Comparison of ENCODE assay signal across 25 cellular contexts in the genomic region with DNA sequence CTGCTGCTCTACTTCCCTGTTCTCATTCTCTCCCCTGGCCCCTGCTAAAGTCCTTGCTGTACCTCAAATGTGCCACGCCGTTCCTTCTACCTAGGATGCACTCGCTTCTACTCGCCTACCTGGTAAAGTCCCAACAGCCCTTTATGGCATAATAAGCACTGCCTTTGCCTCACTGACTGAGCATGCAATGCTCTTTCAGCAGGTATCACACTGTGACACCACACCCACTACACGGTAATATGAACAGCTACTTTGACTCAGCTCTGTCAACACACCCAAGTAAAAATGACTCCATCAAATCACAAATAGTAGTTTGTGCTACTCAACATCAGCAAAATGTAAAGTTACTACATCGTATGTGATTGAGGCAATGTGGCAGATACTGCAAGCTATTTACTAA. TPM values are rescaled to one million over a fixed set of nuclear protein-coding genes. Genes with fewer than 3 reads are reported as not detected.
DNase-seq lines count a peak whose midpoint lies in the region; ATAC-seq, FAIRE-seq and TF ChIP-seq lines count a peak whose summit lies in the region.
"Had no signal": no experiment of that assay in that cellular context is flagged by ENCODE, and none has a peak within 500 bp of the region (broad histone marks: within the 10 kb centered on the region; RNA-seq: fewer than 3 reads in every experiment).

No MANE protein-coding gene starts in this region.

- ATAC-seq in CD8-positive, alpha-beta T cell: no peak
- ATAC-seq in PC-3 (peak; percentile 53), mucosa of descending colon (peak; percentile 89)
- no peak for ATAC-seq in activated T-cell treated with anti-CD3 and anti-CD28 coated beads, Interleukin-2, amount 50 U/mL, for 72 hours (replicated peaks in 1 of 2)
- ATAC-seq: Right ventricle myocardium inferior, SK-N-SH treated with all-trans-retinoic acid at 6 μM for 48 hours had no signal

- no peak for TF ChIP-seq CTCF in CD8-positive, alpha-beta T cell (IDR thresholded peaks at IDR 0.05)
- TF ChIP-seq CTCF in PC-3 (conservative IDR thresholded peaks at IDR 0.05; ENCODE audit: low read depth, low read length): no peak
- TF ChIP-seq CTCF in mucosa of descending colon (IDR thresholded peaks at IDR 0.05): no peak

- H4K20me1 ChIP-seq in PC-3 (ENCODE audit: low read length): no peaks in the 10 kb centered on the region
- H4K20me1 ChIP-seq: BLaER1 had no signal

- CTCF ChIA-PET in CD8-positive, alpha-beta T cell (lab: Charles Lee): interaction anchor here (1.3 kb wide), 1 partner anchor 64 kb away, joined by 3 read pairs; no protein-coding TSS in a partner anchor
- CTCF ChIA-PET in PC-3 (lab: Charles Lee): no interaction called here

- H3K27ac Mint-ChIP-seq in CD8-positive, alpha-beta T cell: peak overlapping the region; percentile 16
- no peak overlapping the region for H3K27ac Mint-ChIP-seq in activated T-cell treated with anti-CD3 and anti-CD28 coated beads, Interleukin-2, amount 50 U/mL, for 72 hours

- DNase-seq in CD8-positive, alpha-beta T cell: no peak
- DNase-seq in PC-3: peak; percentile 47
- peak; percentile 24 for DNase-seq in epithelial cell of prostate (ENCODE audit: low read depth, low spot score)
- DNase-seq in mucosa of descending colon: peak in 1 of 3 donors; percentile 31
- DNase-seq in GM12892 (ENCODE audit: insufficient read length): no peak
- no peak for DNase-seq in DMS53 (lab: John Stamatoyannopoulos, UW)
- no peak for DNase-seq in activated T-cell treated with anti-CD3 and anti-CD28 coated beads, Interleukin-2, amount 50 U/mL, for 1 hour
- DNase-seq in activated T-cell treated with anti-CD3 and anti-CD28 coated beads, Interleukin-2, amount 50 U/mL, for 72 hours: no peak
- DNase-seq: CD4-positive, CD25-positive, alpha-beta regulatory T cell; HCEC 1CT; NCI-H1048; NCI-H1694; NCI-H2029 treated with DMSO at 0.1 percent for 48 hours; NCI-H510A treated with DMSO at 0.1 percent for 48 hours; NCI-H82; NK-92 treated with Interleukin-12 subunit alpha and Interleukin-12 subunit beta, amount 100 ng/mL, for 24 hours; PC-9; SJCRH30 had no signal

- peaks cover 44% of the 10 kb centered on the region for H3K36me3 Mint-ChIP-seq in CD8-positive, alpha-beta T cell
- H3K36me3 Mint-ChIP-seq in activated T-cell treated with anti-CD3 and anti-CD28 coated beads, Interleukin-2, amount 50 U/mL, for 72 hours (ENCODE audit: insufficient read depth in 2 of 2): peaks cover 0 to 6% of the 10 kb centered on the region in 2 donors

- H2AFZ ChIP-seq in PC-3 (ENCODE audit: low read length): no peak overlapping the region
- H2AFZ ChIP-seq: PC-9 had no signal

- H3K4me1 Mint-ChIP-seq in CD8-positive, alpha-beta T cell (ENCODE audit: low read depth): no peaks in the 10 kb centered on the region
- no peaks in the 10 kb centered on the region for H3K4me1 Mint-ChIP-seq in activated T-cell treated with anti-CD3 and anti-CD28 coated beads, Interleukin-2, amount 50 U/mL, for 72 hours (ENCODE audit: low read depth)

- no peaks in the 10 kb centered on the region for H3K27me3 ChIP-seq in CD8-positive, alpha-beta T cell (ENCODE audit: insufficient read depth, low read length)
- H3K27me3 ChIP-seq in PC-3 (ENCODE audit: low read length): no peaks in the 10 kb centered on the region
- H3K27me3 ChIP-seq: BLaER1, SJCRH30 had no signal

- H3K36me3 ChIP-seq in CD8-positive, alpha-beta T cell (ENCODE audit: insufficient read depth, low read length): peaks cover 12% of the 10 kb centered on the region
- H3K36me3 ChIP-seq in PC-3 (ENCODE audit: low read depth, low read length): peaks cover 6% of the 10 kb centered on the region; the same call in 1 of the 2 replicates
- no peaks in the 10 kb centered on the region for H3K36me3 ChIP-seq in mucosa of descending colon (ENCODE audit: low read depth)

- no peaks in the 10 kb centered on the region for H3K9me2 ChIP-seq in PC-3 (replicated peaks; ENCODE audit: low read length)

- H3K4me3 Mint-ChIP-seq in CD8-positive, alpha-beta T cell: no peak overlapping the region
- no peak overlapping the region for H3K4me3 Mint-ChIP-seq in activated T-cell treated with anti-CD3 and anti-CD28 coated beads, Interleukin-2, amount 50 U/mL, for 72 hours
- H3K4me3 Mint-ChIP-seq: CD4-positive, CD25-positive, alpha-beta regulatory T cell had no signal

- no peak for FAIRE-seq in GM12892 (lab: Jason Lieb, UNC)
- FAIRE-seq: A204.1, D721Med, G401.6, H1 had no signal

- BruUV-seq in PC-3 (replicated peaks; lab: Mats Ljungman, UMichigan): no TSS peak

- POLR2A ChIA-PET in CD8-positive, alpha-beta T cell (lab: Charles Lee): no interaction called here
- POLR2A ChIA-PET in PC-3 (lab: Charles Lee; ENCODE audit: unreplicated experiment): interaction anchor here (0.6 kb wide), 1 partner anchor 434 kb away, joined by 3 read pairs; no protein-coding TSS in a partner anchor

- H3K4me2 ChIP-seq in PC-3 (ENCODE audit: low read length): no peak overlapping the region
- H3K4me2 ChIP-seq: BLaER1, PC-9 had no signal

- H3K27ac ChIP-seq in CD8-positive, alpha-beta T cell (ENCODE audit: low read depth, low read length): no peak overlapping the region
- H3K27ac ChIP-seq in PC-3 (ENCODE audit: low read length) (no peak overlapping the region), epithelial cell of prostate (no peak overlapping the region)
- H3K27ac ChIP-seq: BLaER1, PC-9, SJCRH30 had no signal

- no peak overlapping the region for H3K9ac ChIP-seq in PC-3 (ENCODE audit: low read length)
- H3K9ac ChIP-seq: BLaER1 had no signal

- no peak for TF ChIP-seq POLR2A in GM12892 (IDR thresholded peaks at IDR 0.05; ENCODE audit: low read depth, low read length)

- intact Hi-C loops in CD8-positive, alpha-beta T cell (cut with DNase I, micrococcal nuclease): no loop called here
- intact Hi-C loops in PC-3 (cut with micrococcal nuclease) (loop anchor here (5.0 kb wide), 1 partner anchor 38 kb away; a partner anchor contains a TSS), mucosa of descending colon (cut with DNase I, micrococcal nuclease) (no loop called here)

- H3K79me2 ChIP-seq in PC-3 (ENCODE audit: low read length): no peaks in the 10 kb centered on the region

- no peaks in the 10 kb centered on the region for H3K27me3 Mint-ChIP-seq in CD8-positive, alpha-beta T cell (ENCODE audit: low read depth)
- H3K27me3 Mint-ChIP-seq in activated T-cell treated with anti-CD3 and anti-CD28 coated beads, Interleukin-2, amount 50 U/mL, for 72 hours (ENCODE audit: low read depth): no peaks in the 10 kb centered on the region
- H3K27me3 Mint-ChIP-seq: CD4-positive, CD25-positive, alpha-beta regulatory T cell had no signal

- no peaks in the 10 kb centered on the region for H3K9me3 Mint-ChIP-seq in CD8-positive, alpha-beta T cell
- H3K9me3 Mint-ChIP-seq in activated T-cell treated with anti-CD3 and anti-CD28 coated beads, Interleukin-2, amount 50 U/mL, for 72 hours: no peaks in the 10 kb centered on the region
- H3K9me3 Mint-ChIP-seq: CD4-positive, CD25-positive, alpha-beta regulatory T cell had no signal

- no peaks in the 10 kb centered on the region for H3F3A ChIP-seq in PC-3 (ENCODE audit: low read length, unreplicated experiment)

- H3K9me3 ChIP-seq in CD8-positive, alpha-beta T cell (ENCODE audit: low read length): no peaks in the 10 kb centered on the region
- no peaks in the 10 kb centered on the region for H3K9me3 ChIP-seq in PC-3 (ENCODE audit: low read length)
- H3K9me3 ChIP-seq in mucosa of descending colon: no peaks in the 10 kb centered on the region
- H3K9me3 ChIP-seq: BLaER1, SJCRH30 had no signal

- no peak overlapping the region for H3K4me3 ChIP-seq in CD8-positive, alpha-beta T cell (ENCODE audit: low read depth, low read length)
- no peak overlapping the region for H3K4me3 ChIP-seq in PC-3 (ENCODE audit: low read length)
- no peak overlapping the region for H3K4me3 ChIP-seq in mucosa of descending colon
- H3K4me3 ChIP-seq: BLaER1, PC-9, SJCRH30 had no signal

- H3K4me1 ChIP-seq in CD8-positive, alpha-beta T cell (ENCODE audit: insufficient read depth, low read length): no peaks in the 10 kb centered on the region
- H3K4me1 ChIP-seq in PC-3 (ENCODE audit: insufficient read depth, low read length) (peaks cover 23% of the 10 kb centered on the region; the same call in 1 of the 2 replicates), mucosa of descending colon (ENCODE audit: low read depth) (no peaks in the 10 kb centered on the region)
- H3K4me1 ChIP-seq: BLaER1, SJCRH30 had no signal

RNA-seq across cellular contexts. Expression of a gene that starts 37.6 kb away (rescaled TPM):
- 10 to 100 TPM; 44.8 to 51.7 TPM for total RNA-seq in CD8-positive, alpha-beta T cell
- total RNA-seq in PC-3 (2014; rRNA removed) (27.3 and 34.2 TPM in 2 replicates), mucosa of descending colon (10 to 100 TPM; 45.2 to 79.8 (median 51.1) TPM)
- 77.5 TPM for polyA plus RNA-seq in GM12892 (2012; ENCODE audit: missing spikeins)
- 10 to 100 TPM; 81.3 to 88.6 TPM for total RNA-seq in activated T-cell treated with anti-CD3 and anti-CD28 coated beads, Interleukin-2, amount 50 U/mL, for 72 hours

Comparison
In these comparisons a context has a peak if more than half of its experiments do, and no peak if none do; other contexts are left out.
1. ATAC-seq: peak in PC-3 (single experiment) and mucosa of descending colon (single experiment); none in CD8-positive, alpha-beta T cell (single experiment) and activated T-cell treated with anti-CD3 and anti-CD28 coated beads, Interleukin-2, amount 50 U/mL, for 72 hours (0 of 2).
2. DNase-seq: peak in PC-3 (single experiment) and epithelial cell of prostate (single experiment); none in CD8-positive, alpha-beta T cell (0 of 7), GM12892 (single experiment), DMS53 (single experiment), activated T-cell treated with anti-CD3 and anti-CD28 coated beads, Interleukin-2, amount 50 U/mL, for 1 hour (single experiment) and activated T-cell treated with anti-CD3 and anti-CD28 coated beads, Interleukin-2, amount 50 U/mL, for 72 hours (0 of 2).